Comparison of ENCODE assay signal across 9 cellular contexts in the genomic region with DNA sequence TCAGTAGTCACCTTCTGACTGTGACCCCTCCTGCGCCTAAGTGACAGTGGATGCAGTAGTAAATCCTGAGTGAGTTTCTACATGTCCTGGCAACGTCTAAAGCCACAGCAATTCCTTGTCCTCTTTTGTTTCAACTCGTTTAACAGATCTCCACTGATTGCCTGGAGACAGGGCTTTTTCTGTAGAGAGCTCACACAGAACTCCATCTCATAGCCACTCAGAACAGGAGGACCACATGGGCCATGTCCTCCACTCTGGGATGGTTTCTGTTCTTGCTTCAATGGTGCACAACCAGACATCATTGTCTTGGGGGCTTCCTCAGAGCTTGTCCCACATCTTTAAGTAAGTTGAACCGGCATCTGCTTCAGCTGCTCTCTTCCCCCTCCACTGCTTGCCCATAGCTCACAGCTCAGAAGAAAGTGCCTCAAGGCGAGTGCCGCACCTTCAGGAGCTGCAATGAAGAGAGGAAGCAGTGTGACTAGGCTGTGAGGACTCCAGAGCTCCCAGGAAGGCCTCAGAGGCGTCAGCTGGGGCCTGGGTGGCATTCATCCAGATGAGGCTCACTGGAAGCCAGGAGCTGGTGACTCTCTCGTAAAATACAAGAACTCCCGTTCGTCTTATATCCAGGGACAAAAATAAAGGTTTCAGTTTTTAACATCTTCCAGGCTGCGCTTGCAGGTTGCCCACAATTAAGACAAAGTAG. TPM values are rescaled to one million over a fixed set of nuclear protein-coding genes. Genes with fewer than 3 reads are reported as not detected.
DNase-seq lines count a peak whose midpoint lies in the region; ATAC-seq and TF ChIP-seq lines count a peak whose summit lies in the region.
"Had no signal": no experiment of that assay in that cellular context is flagged by ENCODE, and none has a peak within 500 bp of the region (broad histone marks: within the 10 kb centered on the region; RNA-seq: fewer than 3 reads in every experiment).

No MANE protein-coding gene starts in this region.

- 29 to 63% methylated on average over 8 to 9 of the region's 11 CpGs for WGBS in esophagus squamous epithelium, 2 donors

- H3K4me3 ChIP-seq in esophagus squamous epithelium (no peak overlapping the region), retinal pigment epithelial cell (ENCODE audit: low read length) (no peak overlapping the region)
- H3K4me3 ChIP-seq: left lung had no signal

- intact Hi-C loops in esophagus squamous epithelium (cut with DNase I), result no loop called here

- no peaks in the 10 kb centered on the region for H3K27me3 ChIP-seq in esophagus squamous epithelium
- H3K27me3 ChIP-seq: left lung had no signal

- peaks cover 0 to 10% (median 0%) of the 10 kb centered on the region in 3 donors for H3K36me3 ChIP-seq in esophagus squamous epithelium

- no peak for TF ChIP-seq POLR2A in esophagus squamous epithelium (IDR thresholded peaks at IDR 0.05)

- no peak for ATAC-seq in GM18870 (IDR thresholded peaks at IDR 0.05; ENCODE audit: unreplicated experiment)
- ATAC-seq: left lung had no signal

- H3K9me3 ChIP-seq in esophagus squamous epithelium, result no peaks in the 10 kb centered on the region
- H3K9me3 ChIP-seq: left lung had no signal

- peaks cover 0 to 22% (median 0%) of the 10 kb centered on the region in 3 donors for H3K4me1 ChIP-seq in esophagus squamous epithelium

- DNase-seq in ELF-1 (ENCODE audit: low read depth, low spot score), result peak; percentile 27
- peak; percentile 24 for DNase-seq in activated CD4-positive, alpha-beta T cell treated with anti-CD3 and anti-CD28 coated beads, Interleukin-2, amount 50 U/mL, for 1 hour
- no peak for DNase-seq in esophagus squamous epithelium (lab: John Stamatoyannopoulos, UW)
- DNase-seq in retinal pigment epithelial cell (ENCODE audit: low read depth), result peak; percentile 26
- DNase-seq in iPS-NIHi7 (ENCODE audit: extremely low spot score), result no peak
- DNase-seq in H4 (ENCODE audit: low spot score), result no peak
- no peak for DNase-seq in effector CD4-positive, alpha-beta T cell
- DNase-seq: left lung had no signal

- TF ChIP-seq CTCF in esophagus squamous epithelium (IDR thresholded peaks at IDR 0.05), result no peak
- TF ChIP-seq CTCF in retinal pigment epithelial cell (conservative IDR thresholded peaks at IDR 0.05; ENCODE audit: low read depth, low read length), result no peak

- H3K27ac ChIP-seq in esophagus squamous epithelium, result peak overlapping the region; percentile 19 to 77 (median 47)

RNA-seq across cellular contexts. Expression of gene ST3GAL5, which starts 37.4 kb away (rescaled TPM):
- total RNA-seq in esophagus squamous epithelium, result 10 to 100 TPM in 1 of 4 donors, 1 to 10 TPM in 3; 1.3 to 13.5 (median 5.2) TPM
- total RNA-seq in H4 (2014; rRNA removed; shearing (Covaris generic)), result 17.7 TPM in 2 replicates

Comparison
In these comparisons a context has a peak if more than half of its experiments do, and no peak if none do; other contexts are left out.
1. DNase-seq: peak in ELF-1 (single experiment), activated CD4-positive, alpha-beta T cell treated with anti-CD3 and anti-CD28 coated beads, Interleukin-2, amount 50 U/mL, for 1 hour (single experiment) and retinal pigment epithelial cell (single experiment); none in esophagus squamous epithelium (single experiment), iPS-NIHi7 (single experiment), H4 (single experiment) and effector CD4-positive, alpha-beta T cell (single experiment).